2 cellular contexts compared by ENCODE assay signal in genomic region chr15:90049030-90049429, GRCh38.
TF ChIP-seq lines count a peak whose summit lies in the region.

No MANE protein-coding gene starts in this region.

TF ChIP-seq in IMR-90, 13 proteins besides CTCF, POLR2A, EP300 and RAD21:
- TF ChIP-seq, protein P1, sequence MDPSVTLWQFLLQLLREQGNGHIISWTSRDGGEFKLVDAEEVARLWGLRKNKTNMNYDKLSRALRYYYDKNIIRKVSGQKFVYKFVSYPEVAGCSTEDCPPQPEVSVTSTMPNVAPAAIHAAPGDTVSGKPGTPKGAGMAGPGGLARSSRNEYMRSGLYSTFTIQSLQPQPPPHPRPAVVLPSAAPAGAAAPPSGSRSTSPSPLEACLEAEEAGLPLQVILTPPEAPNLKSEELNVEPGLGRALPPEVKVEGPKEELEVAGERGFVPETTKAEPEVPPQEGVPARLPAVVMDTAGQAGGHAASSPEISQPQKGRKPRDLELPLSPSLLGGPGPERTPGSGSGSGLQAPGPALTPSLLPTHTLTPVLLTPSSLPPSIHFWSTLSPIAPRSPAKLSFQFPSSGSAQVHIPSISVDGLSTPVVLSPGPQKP (IDR thresholded peaks at IDR 0.05; ENCODE audit: borderline replicate concordance, low read depth, low read length) = no peak
- no peak for TF ChIP-seq RFX5 (IDR thresholded peaks at IDR 0.05; ENCODE audit: low read depth, low read length)
TF ChIP-seq in IMR-90: peak in this region for 0.

TF ChIP-seq in HepG2, 621 proteins besides CTCF, POLR2A, EP300 and RAD21:
- TF ChIP-seq ZNF160 (CRISPR knock-in tag; IDR thresholded peaks at IDR 0.05) = no peak
- TF ChIP-seq NFYC (CRISPR knock-in tag; IDR thresholded peaks at IDR 0.05) = no peak
- TF ChIP-seq MAFG (CRISPR knock-in tag; IDR thresholded peaks at IDR 0.05) = no peak
- no peak for TF ChIP-seq KLF12 (CRISPR knock-in tag; IDR thresholded peaks at IDR 0.05; ENCODE audit: borderline replicate concordance)
- TF ChIP-seq CC2D1A (CRISPR knock-in tag; IDR thresholded peaks at IDR 0.05) = no peak
- peak; percentile 53 for TF ChIP-seq ZNF629 (CRISPR knock-in tag; conservative IDR thresholded peaks at IDR 0.05)
